ENCODE assay signal across 11 cellular contexts in genomic region chr7:143902588-143902899, GRCh38. TPM values are rescaled to one million over a fixed set of nuclear protein-coding genes. Genes with fewer than 3 reads are reported as not detected.
A peak's percentile ranks its signal among the peaks of the same experiment; 100 is the strongest.
DNase-seq lines count a peak whose midpoint lies in the region; ATAC-seq and TF ChIP-seq lines count a peak whose summit lies in the region.
"Not testable (repeated sequence)": the region's sequence is repeated elsewhere in the genome, so short reads cannot be mapped to it uniquely, and the experiment has no call there.
"Had no signal": no experiment of that assay in that cellular context is flagged by ENCODE, and none has a peak within 500 bp of the region (broad histone marks: within the 10 kb centered on the region; RNA-seq: fewer than 3 reads in every experiment).

No MANE protein-coding gene starts in this region.

- DNase-seq in H7 (peak; percentile 60), right cardiac atrium (peak in 2 of 3 donors; percentile 37 to 55)
- not testable (repeated sequence) for DNase-seq in Peyer's patch; activated T-cell treated with anti-CD3 and anti-CD28 coated beads, Interleukin-2, amount 50 U/mL, for 4 hours; central memory CD8-positive, alpha-beta T cell (ENCODE audit: low spot score in 2 of 2); natural killer cell treated with Interleukin-12 subunit alpha and Interleukin-12 subunit beta and Interleukin-15 and Interleukin-18, amount 100 ng/mL, for 72 hours (ENCODE audit: low spot score); stimulated activated effector memory CD8-positive, alpha-beta T cell treated with anti-CD3 and anti-CD28 coated beads, Interleukin-12 subunit alpha, Interleukin-12 subunit beta, amount 100 ng/mL, for 72 hours (ENCODE audit: low spot score in 2 of 2)

- not testable (repeated sequence) for H3K27me3 ChIP-seq in H7 (ENCODE audit: control insufficient read depth, insufficient read depth, low read length); Peyer's patch; right cardiac atrium (ENCODE audit: control insufficient read depth, insufficient read depth)

- not testable (repeated sequence) for TF ChIP-seq POLR2A in Peyer's patch (IDR thresholded peaks at IDR 0.05)

- intact Hi-C loops in right cardiac atrium (cut with DNase I), result not testable (repeated sequence)

- not testable (repeated sequence) for H3K27me3 Mint-ChIP-seq in activated T-cell treated with anti-CD3 and anti-CD28 coated beads, Interleukin-2, amount 50 U/mL, for 4 hours (ENCODE audit: low read depth); central memory CD8-positive, alpha-beta T cell; natural killer cell treated with Interleukin-12 subunit alpha and Interleukin-12 subunit beta and Interleukin-15 and Interleukin-18, amount 100 ng/mL, for 72 hours

- H3K27ac ChIP-seq in Peyer's patch (peak overlapping the region; percentile 87 to 98 (median 94)), right cardiac atrium (ENCODE audit: low read length) (peak overlapping the region; percentile 50)

- H3K36me3 ChIP-seq in H7 (replicated peaks; ENCODE audit: control insufficient read depth, insufficient read depth, low read length); Peyer's patch: not testable (repeated sequence)

- H3K9me3 Mint-ChIP-seq in activated T-cell treated with anti-CD3 and anti-CD28 coated beads, Interleukin-2, amount 50 U/mL, for 4 hours; central memory CD8-positive, alpha-beta T cell; natural killer cell treated with Interleukin-12 subunit alpha and Interleukin-12 subunit beta and Interleukin-15 and Interleukin-18, amount 100 ng/mL, for 72 hours; stimulated activated effector memory CD8-positive, alpha-beta T cell treated with anti-CD3 and anti-CD28 coated beads, Interleukin-12 subunit alpha, Interleukin-12 subunit beta, amount 100 ng/mL, for 72 hours: not testable (repeated sequence)

- H3K36me3 Mint-ChIP-seq in activated T-cell treated with anti-CD3 and anti-CD28 coated beads, Interleukin-2, amount 50 U/mL, for 4 hours (ENCODE audit: insufficient read depth); central memory CD8-positive, alpha-beta T cell (ENCODE audit: insufficient read depth); natural killer cell treated with Interleukin-12 subunit alpha and Interleukin-12 subunit beta and Interleukin-15 and Interleukin-18, amount 100 ng/mL, for 72 hours: not testable (repeated sequence)
- peaks cover 12% of the 10 kb centered on the region for H3K36me3 Mint-ChIP-seq in stimulated activated effector memory CD8-positive, alpha-beta T cell treated with anti-CD3 and anti-CD28 coated beads, Interleukin-12 subunit alpha, Interleukin-12 subunit beta, amount 100 ng/mL, for 72 hours

- H3K27ac Mint-ChIP-seq in central memory CD8-positive, alpha-beta T cell (ENCODE audit: low read depth), result peak overlapping the region; percentile 90
- H3K27ac Mint-ChIP-seq in natural killer cell treated with Interleukin-12 subunit alpha and Interleukin-12 subunit beta and Interleukin-15 and Interleukin-18, amount 100 ng/mL, for 72 hours, result peak overlapping the region; percentile 66 to 86
- peak overlapping the region; percentile 91 for H3K27ac Mint-ChIP-seq in stimulated activated effector memory CD8-positive, alpha-beta T cell treated with anti-CD3 and anti-CD28 coated beads, Interleukin-12 subunit alpha, Interleukin-12 subunit beta, amount 100 ng/mL, for 72 hours

- WGBS in right cardiac atrium, result 98% methylated on average over 9 of the region's 9 CpGs

- ATAC-seq in activated T-cell treated with anti-CD3 and anti-CD28 coated beads, Interleukin-2, amount 50 U/mL, for 4 hours; central memory CD8-positive, alpha-beta T cell (replicated peaks; ENCODE audit: extremely low read depth, poor library complexity, severe bottlenecking); right cardiac atrium; natural killer cell treated with Interleukin-12 subunit alpha and Interleukin-12 subunit beta and Interleukin-15 and Interleukin-18, amount 100 ng/mL, for 72 hours; stimulated activated effector memory CD8-positive, alpha-beta T cell treated with anti-CD3 and anti-CD28 coated beads, Interleukin-12 subunit alpha, Interleukin-12 subunit beta, amount 100 ng/mL, for 72 hours: not testable (repeated sequence)

- not testable (repeated sequence) for TF ChIP-seq CTCF in Peyer's patch (IDR thresholded peaks at IDR 0.05)

- H3K4me1 ChIP-seq in Peyer's patch, result peaks cover 0 to 23% (median 0%) of the 10 kb centered on the region in 4 donors
- H3K4me1 ChIP-seq in right cardiac atrium (ENCODE audit: control insufficient read depth, insufficient read depth, low read length), result not testable (repeated sequence)

- H3K4me3 Mint-ChIP-seq in activated T-cell treated with anti-CD3 and anti-CD28 coated beads, Interleukin-2, amount 50 U/mL, for 4 hours, result peak overlapping the region; percentile 43
- H3K4me3 Mint-ChIP-seq in central memory CD8-positive, alpha-beta T cell, result peak overlapping the region; percentile 91
- H3K4me3 Mint-ChIP-seq in natural killer cell treated with Interleukin-12 subunit alpha and Interleukin-12 subunit beta and Interleukin-15 and Interleukin-18, amount 100 ng/mL, for 72 hours, result not testable (repeated sequence)
- H3K4me3 Mint-ChIP-seq in stimulated activated effector memory CD8-positive, alpha-beta T cell treated with anti-CD3 and anti-CD28 coated beads, Interleukin-12 subunit alpha, Interleukin-12 subunit beta, amount 100 ng/mL, for 72 hours, result peak overlapping the region; percentile 86

- H3K4me1 Mint-ChIP-seq in activated T-cell treated with anti-CD3 and anti-CD28 coated beads, Interleukin-2, amount 50 U/mL, for 4 hours (ENCODE audit: low read depth), result peaks cover 30% of the 10 kb centered on the region
- H3K4me1 Mint-ChIP-seq in central memory CD8-positive, alpha-beta T cell, result peaks cover 25% of the 10 kb centered on the region
- peaks cover 14 to 28% of the 10 kb centered on the region in 2 donors for H3K4me1 Mint-ChIP-seq in natural killer cell treated with Interleukin-12 subunit alpha and Interleukin-12 subunit beta and Interleukin-15 and Interleukin-18, amount 100 ng/mL, for 72 hours (ENCODE audit: low read depth in 2 of 2)
- peaks cover 35% of the 10 kb centered on the region for H3K4me1 Mint-ChIP-seq in stimulated activated effector memory CD8-positive, alpha-beta T cell treated with anti-CD3 and anti-CD28 coated beads, Interleukin-12 subunit alpha, Interleukin-12 subunit beta, amount 100 ng/mL, for 72 hours

- H3K9me3 ChIP-seq in Peyer's patch; right cardiac atrium (ENCODE audit: control insufficient read depth, low read length): not testable (repeated sequence)

- H3K4me3 ChIP-seq in H7 (ENCODE audit: insufficient read depth, low read depth, low read length); Peyer's patch; right cardiac atrium (ENCODE audit: low read length): not testable (repeated sequence)

RNA-seq across cellular contexts. Expression of gene TCAF1, which starts 0.6 kb away (rescaled TPM):
- total RNA-seq in H7 (2014; rRNA removed; shearing (Covaris generic)), result 22.6 and 38.2 TPM in 2 replicates
- total RNA-seq in Peyer's patch, result 10 to 100 TPM; 21.8 to 33.8 (median 24.4) TPM
- 1 to 10 TPM; 2.7 to 4.1 (median 3.9) TPM for total RNA-seq in activated T-cell treated with anti-CD3 and anti-CD28 coated beads, Interleukin-2, amount 50 U/mL, for 4 hours
- 10 to 100 TPM; 22.1 to 33.7 (median 25.2) TPM for total RNA-seq in right cardiac atrium
- polyA plus RNA-seq in right cardiac atrium, result 12.7 TPM
- 10 to 100 TPM in 1 of 2 donors, 1 to 10 TPM in 1; 7.4 to 13.5 TPM for total RNA-seq in natural killer cell treated with Interleukin-12 subunit alpha and Interleukin-12 subunit beta and Interleukin-15 and Interleukin-18, amount 100 ng/mL, for 72 hours

RNA-seq across cellular contexts. Expression of gene OR2F2, which starts 32.5 kb away (rescaled TPM):
- not detected in 2 replicates for total RNA-seq in H7 (2014; rRNA removed; shearing (Covaris generic))
- not detected for total RNA-seq in Peyer's patch
- total RNA-seq in activated T-cell treated with anti-CD3 and anti-CD28 coated beads, Interleukin-2, amount 50 U/mL, for 4 hours, result not detected
- not detected for total RNA-seq in right cardiac atrium
- polyA plus RNA-seq in right cardiac atrium, result not detected
- total RNA-seq in natural killer cell treated with Interleukin-12 subunit alpha and Interleukin-12 subunit beta and Interleukin-15 and Interleukin-18, amount 100 ng/mL, for 72 hours, result not detected
- total RNA-seq: activated T-helper 2 cell treated with anti-CD3 and anti-CD28 coated beads, Interferon-gamma antibody, Interleukin-2, Interleukin-4, amounts not matched to agents 10 μg/mL and 5 μg/mL and 100 μg/mL, durations not matched to agents 14 hours and 24 hours and 36 hours; epithelial cell of proximal tubule; pancreas had no signal
- polyA plus RNA-seq: BJ, pancreas had no signal

RNA-seq across cellular contexts. Expression of gene OR2F1, which starts 52.1 kb away (rescaled TPM):
- total RNA-seq in H7 (2014; rRNA removed; shearing (Covaris generic)), result not detected in 2 replicates
- total RNA-seq in Peyer's patch (not detected), right cardiac atrium (not detected)
- total RNA-seq in activated T-cell treated with anti-CD3 and anti-CD28 coated beads, Interleukin-2, amount 50 U/mL, for 4 hours, result not detected
- polyA plus RNA-seq in right cardiac atrium, result not detected
- not detected for total RNA-seq in natural killer cell treated with Interleukin-12 subunit alpha and Interleukin-12 subunit beta and Interleukin-15 and Interleukin-18, amount 100 ng/mL, for 72 hours
- total RNA-seq: activated T-helper 2 cell treated with anti-CD3 and anti-CD28 coated beads, Interferon-gamma antibody, Interleukin-2, Interleukin-4, amounts not matched to agents 10 μg/mL and 5 μg/mL and 100 μg/mL, durations not matched to agents 14 hours and 24 hours and 36 hours; epithelial cell of proximal tubule; pancreas had no signal
- polyA plus RNA-seq: BJ, pancreas had no signal
